Comparison of ENCODE assay signal across 1 cellular context in the genomic region with DNA sequence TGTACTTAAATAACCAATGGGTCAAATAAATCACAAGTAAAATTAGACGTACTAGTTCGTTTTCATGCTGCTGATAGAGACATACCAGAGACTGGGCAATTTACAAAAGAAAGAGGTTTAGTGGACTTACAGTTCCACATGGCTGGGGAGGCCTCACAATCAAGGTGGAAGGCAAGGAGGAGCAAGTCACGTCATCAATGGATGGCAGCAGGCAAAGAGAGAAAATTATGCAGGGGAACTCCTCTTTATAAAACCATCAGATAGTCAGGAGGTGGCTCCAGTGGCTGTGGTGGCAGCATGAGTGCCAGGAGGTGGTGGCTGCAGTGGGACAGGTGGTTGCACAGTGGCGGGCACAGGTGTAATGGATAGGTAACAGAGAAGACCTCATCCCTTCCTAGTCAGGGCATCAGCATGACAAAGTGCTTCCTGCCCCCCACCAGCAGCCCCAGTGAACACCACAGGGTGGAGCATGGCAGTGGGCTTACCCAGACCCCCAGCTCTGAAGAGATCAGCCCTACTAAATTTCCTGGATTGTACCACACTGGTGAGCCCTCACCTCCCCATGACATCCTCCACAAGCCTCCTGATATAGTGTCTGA.
A peak's percentile ranks its signal among the peaks of the same experiment; 100 is the strongest.
TF ChIP-seq lines count a peak whose summit lies in the region.

No MANE protein-coding gene starts in this region.

TF ChIP-seq in HepG2, 621 proteins besides CTCF, POLR2A, EP300 and RAD21:
- TF ChIP-seq CREB1 (IDR thresholded peaks at IDR 0.05) (peak; percentile 58), CREB1 (CRISPR knock-in tag; IDR thresholded peaks at IDR 0.05) (no peak), PCBP1 (IDR thresholded peaks at IDR 0.05; ENCODE audit: borderline replicate concordance, low read depth, low read length) (no peak), IKZF1 (IDR thresholded peaks at IDR 0.05) (no peak), KLF16 (CRISPR knock-in tag; IDR thresholded peaks at IDR 0.05) (no peak)
- TF ChIP-seq, protein P1, sequence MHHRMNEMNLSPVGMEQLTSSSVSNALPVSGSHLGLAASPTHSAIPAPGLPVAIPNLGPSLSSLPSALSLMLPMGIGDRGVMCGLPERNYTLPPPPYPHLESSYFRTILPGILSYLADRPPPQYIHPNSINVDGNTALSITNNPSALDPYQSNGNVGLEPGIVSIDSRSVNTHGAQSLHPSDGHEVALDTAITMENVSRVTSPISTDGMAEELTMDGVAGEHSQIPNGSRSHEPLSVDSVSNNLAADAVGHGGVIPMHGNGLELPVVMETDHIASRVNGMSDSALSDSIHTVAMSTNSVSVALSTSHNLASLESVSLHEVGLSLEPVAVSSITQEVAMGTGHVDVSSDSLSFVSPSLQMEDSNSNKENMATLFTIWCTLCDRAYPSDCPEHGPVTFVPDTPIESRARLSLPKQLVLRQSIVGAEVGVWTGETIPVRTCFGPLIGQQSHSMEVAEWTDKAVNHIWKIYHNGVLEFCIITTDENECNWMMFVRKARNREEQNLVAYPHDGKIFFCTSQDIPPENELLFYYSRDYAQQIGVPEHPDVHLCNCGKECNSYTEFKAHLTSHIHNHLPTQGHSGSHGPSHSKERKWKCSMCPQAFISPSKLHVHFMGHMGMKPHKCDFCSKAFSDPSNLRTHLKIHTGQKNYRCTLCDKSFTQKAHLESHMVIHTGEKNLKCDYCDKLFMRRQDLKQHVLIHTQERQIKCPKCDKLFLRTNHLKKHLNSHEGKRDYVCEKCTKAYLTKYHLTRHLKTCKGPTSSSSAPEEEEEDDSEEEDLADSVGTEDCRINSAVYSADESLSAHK (CRISPR knock-in tag; IDR thresholded peaks at IDR 0.05; ENCODE audit: borderline replicate concordance), result no peak
